16 cellular contexts compared by ENCODE assay signal in genomic region chr10:63145782-63146181, GRCh38. TPM values are rescaled to one million over a fixed set of nuclear protein-coding genes. Genes with fewer than 3 reads are reported as not detected.
DNase-seq lines count a peak whose midpoint lies in the region; ATAC-seq, FAIRE-seq and TF ChIP-seq lines count a peak whose summit lies in the region.
"Had no signal": no experiment of that assay in that cellular context is flagged by ENCODE, and none has a peak within 500 bp of the region (broad histone marks: within the 10 kb centered on the region; RNA-seq: fewer than 3 reads in every experiment).

No MANE protein-coding gene starts in this region.

- H3K4me3 ChIP-seq in pancreas (no peak overlapping the region), right lobe of liver (no peak overlapping the region)
- H3K4me3 ChIP-seq: A549, lower lobe of right lung, SK-N-MC had no signal

- CTCF ChIA-PET in activated CD8-positive, alpha-beta T cell treated with anti-CD3 and anti-CD28 coated beads for 36 hours (lab: Charles Lee): interaction anchor here (1.2 to 3.2 kb wide), 6 partner anchors 9 to 708 kb away, joined by 4 to 53 read pairs (median 8); no protein-coding TSS in a partner anchor
- CTCF ChIA-PET in activated CD8-positive, alpha-beta T cell treated with anti-CD3 and anti-CD28 coated beads, Interleukin-2, amount 10 ng/mL, durations not matched to agents 7 days and 5 days (lab: Charles Lee): interaction anchor here (1.3 to 5.9 kb wide), 4 partner anchors 12 to 62 kb away, joined by 4 to 71 read pairs (median 8); partner anchors contain the start of gene NRBF2

- intact Hi-C loops in activated CD8-positive, alpha-beta T cell treated with anti-CD3 and anti-CD28 coated beads for 36 hours (cut with micrococcal nuclease): no loop called here
- intact Hi-C loops in pancreas (cut with DNase I): no loop called here
- intact Hi-C loops in right lobe of liver (cut with DNase I): no loop called here

- H3K27me3 ChIP-seq in pancreas: no peaks in the 10 kb centered on the region
- no peaks in the 10 kb centered on the region for H3K27me3 ChIP-seq in right lobe of liver

- peak; percentile 61 for ATAC-seq in activated CD8-positive, alpha-beta T cell treated with anti-CD3 and anti-CD28 coated beads for 36 hours
- no peak for ATAC-seq in activated CD8-positive, alpha-beta T cell treated with anti-CD3 and anti-CD28 coated beads, Interleukin-2, amount 10 ng/mL, durations not matched to agents 7 days and 5 days
- ATAC-seq in HG02678 (IDR thresholded peaks at IDR 0.05; ENCODE audit: unreplicated experiment) (peak; percentile 58), pancreas (no peak), right lobe of liver (no peak)
- ATAC-seq in activated T-helper 17 cell treated with anti-CD3 and anti-CD28 coated beads, Interleukin-2, amount 50 U/mL, for 72 hours (replicated peaks): peak; percentile 65
- ATAC-seq: A549 had no signal

- H3K9me3 ChIP-seq in pancreas (no peaks in the 10 kb centered on the region), right lobe of liver (no peaks in the 10 kb centered on the region)
- H3K9me3 ChIP-seq: A549, lower lobe of right lung had no signal

- no peak for FAIRE-seq in D721Med (lab: Jason Lieb, UNC)
- no peak for FAIRE-seq in pancreas (lab: Jason Lieb, UNC)
- FAIRE-seq: A549 had no signal

- no peak for TF ChIP-seq CTCF in activated CD8-positive, alpha-beta T cell treated with anti-CD3 and anti-CD28 coated beads for 36 hours (IDR thresholded peaks at IDR 0.05)
- TF ChIP-seq CTCF in D721Med (IDR thresholded peaks at IDR 0.05; ENCODE audit: insufficient read depth, missing control alignments) (no peak), pancreas (IDR thresholded peaks at IDR 0.05) (no peak), right lobe of liver (IDR thresholded peaks at IDR 0.05) (no peak)

- no peak for TF ChIP-seq POLR2A in right lobe of liver (IDR thresholded peaks at IDR 0.05)

- H3K36me3 ChIP-seq in pancreas: peaks cover 0 to 15% (median 0%) of the 10 kb centered on the region in 3 donors
- H3K36me3 ChIP-seq in right lobe of liver: no peaks in the 10 kb centered on the region
- H3K36me3 ChIP-seq: WERI-Rb-1 had no signal

- H3K4me1 Mint-ChIP-seq in activated CD8-positive, alpha-beta T cell treated with anti-CD3 and anti-CD28 coated beads for 36 hours (ENCODE audit: low read depth): peaks cover 38% of the 10 kb centered on the region
- peaks cover 25% of the 10 kb centered on the region for H3K4me1 Mint-ChIP-seq in activated CD8-positive, alpha-beta T cell treated with anti-CD3 and anti-CD28 coated beads, Interleukin-2, amount 10 ng/mL, durations not matched to agents 7 days and 5 days (ENCODE audit: low read depth)
- H3K4me1 Mint-ChIP-seq in activated T-helper 17 cell treated with anti-CD3 and anti-CD28 coated beads, Interleukin-2, amount 50 U/mL, for 72 hours: peaks cover 11% of the 10 kb centered on the region

- no peak overlapping the region for H3K4me3 Mint-ChIP-seq in activated CD8-positive, alpha-beta T cell treated with anti-CD3 and anti-CD28 coated beads for 36 hours
- no peak overlapping the region for H3K4me3 Mint-ChIP-seq in activated CD8-positive, alpha-beta T cell treated with anti-CD3 and anti-CD28 coated beads, Interleukin-2, amount 10 ng/mL, durations not matched to agents 7 days and 5 days
- no peak overlapping the region for H3K4me3 Mint-ChIP-seq in activated T-helper 17 cell treated with anti-CD3 and anti-CD28 coated beads, Interleukin-2, amount 50 U/mL, for 72 hours
- H3K4me3 Mint-ChIP-seq: activated T-helper 1 cell treated with anti-CD3 and anti-CD28 coated beads, Interleukin-12 subunit alpha, Interleukin-12 subunit beta, Interleukin-2, Interleukin-4 antibody, amounts not matched to agents 30 ng/mL and 10 ng/mL and 1 ng/mL, durations not matched to agents 14 hours and 24 hours and 36 hours had no signal

- H3K4me1 ChIP-seq in pancreas (peaks cover 0 to 4% (median 0%) of the 10 kb centered on the region in 3 donors), right lobe of liver (no peaks in the 10 kb centered on the region)
- H3K4me1 ChIP-seq: A549 had no signal

- H3K9me3 Mint-ChIP-seq in activated CD8-positive, alpha-beta T cell treated with anti-CD3 and anti-CD28 coated beads for 36 hours: no peaks in the 10 kb centered on the region
- H3K9me3 Mint-ChIP-seq in activated CD8-positive, alpha-beta T cell treated with anti-CD3 and anti-CD28 coated beads, Interleukin-2, amount 10 ng/mL, durations not matched to agents 7 days and 5 days (ENCODE audit: insufficient read depth): no peaks in the 10 kb centered on the region
- H3K9me3 Mint-ChIP-seq in activated T-helper 17 cell treated with anti-CD3 and anti-CD28 coated beads, Interleukin-2, amount 50 U/mL, for 72 hours: no peaks in the 10 kb centered on the region
- H3K9me3 Mint-ChIP-seq: activated T-helper 1 cell treated with anti-CD3 and anti-CD28 coated beads, Interleukin-12 subunit alpha, Interleukin-12 subunit beta, Interleukin-2, Interleukin-4 antibody, amounts not matched to agents 30 ng/mL and 10 ng/mL and 1 ng/mL, durations not matched to agents 14 hours and 24 hours and 36 hours had no signal

- no peak overlapping the region for H3K27ac ChIP-seq in pancreas
- no peak overlapping the region for H3K27ac ChIP-seq in right lobe of liver
- H3K27ac ChIP-seq: A549, lower lobe of right lung, SK-N-MC, WERI-Rb-1 had no signal

- POLR2A ChIA-PET in activated CD8-positive, alpha-beta T cell treated with anti-CD3 and anti-CD28 coated beads for 36 hours (lab: Charles Lee): interaction anchor here (1.3 to 1.9 kb wide), 2 partner anchors 11 kb away, joined by 4 to 6 read pairs; no protein-coding TSS in a partner anchor
- POLR2A ChIA-PET in activated CD8-positive, alpha-beta T cell treated with anti-CD3 and anti-CD28 coated beads, Interleukin-2, amount 10 ng/mL, durations not matched to agents 7 days and 5 days (lab: Charles Lee): interaction anchor here (0.7 to 2.6 kb wide), 5 partner anchors 11 to 111 kb away, joined by 3 to 7 read pairs (median 3); partner anchors contain the start of gene NRBF2

- peak overlapping the region; percentile 15 for H3K27ac Mint-ChIP-seq in activated CD8-positive, alpha-beta T cell treated with anti-CD3 and anti-CD28 coated beads for 36 hours
- H3K27ac Mint-ChIP-seq in activated CD8-positive, alpha-beta T cell treated with anti-CD3 and anti-CD28 coated beads, Interleukin-2, amount 10 ng/mL, durations not matched to agents 7 days and 5 days: no peak overlapping the region
- H3K27ac Mint-ChIP-seq in activated T-helper 17 cell treated with anti-CD3 and anti-CD28 coated beads, Interleukin-2, amount 50 U/mL, for 72 hours: peak overlapping the region; percentile 48
- H3K27ac Mint-ChIP-seq: activated T-helper 1 cell treated with anti-CD3 and anti-CD28 coated beads, Interleukin-12 subunit alpha, Interleukin-12 subunit beta, Interleukin-2, Interleukin-4 antibody, amounts not matched to agents 30 ng/mL and 10 ng/mL and 1 ng/mL, durations not matched to agents 14 hours and 24 hours and 36 hours had no signal

- H3K36me3 Mint-ChIP-seq in activated CD8-positive, alpha-beta T cell treated with anti-CD3 and anti-CD28 coated beads for 36 hours (ENCODE audit: low read depth): peaks cover 27% of the 10 kb centered on the region
- H3K36me3 Mint-ChIP-seq in activated CD8-positive, alpha-beta T cell treated with anti-CD3 and anti-CD28 coated beads, Interleukin-2, amount 10 ng/mL, durations not matched to agents 7 days and 5 days (ENCODE audit: low read depth): peaks cover 33% of the 10 kb centered on the region
- peaks cover 65% of the 10 kb centered on the region for H3K36me3 Mint-ChIP-seq in activated T-helper 17 cell treated with anti-CD3 and anti-CD28 coated beads, Interleukin-2, amount 50 U/mL, for 72 hours (ENCODE audit: low read depth)

- H3K27me3 Mint-ChIP-seq in activated CD8-positive, alpha-beta T cell treated with anti-CD3 and anti-CD28 coated beads for 36 hours: no peaks in the 10 kb centered on the region
- no peaks in the 10 kb centered on the region for H3K27me3 Mint-ChIP-seq in activated CD8-positive, alpha-beta T cell treated with anti-CD3 and anti-CD28 coated beads, Interleukin-2, amount 10 ng/mL, durations not matched to agents 7 days and 5 days (ENCODE audit: low read depth)
- no peaks in the 10 kb centered on the region for H3K27me3 Mint-ChIP-seq in activated T-helper 17 cell treated with anti-CD3 and anti-CD28 coated beads, Interleukin-2, amount 50 U/mL, for 72 hours

- no peak for DNase-seq in activated CD8-positive, alpha-beta T cell treated with anti-CD3 and anti-CD28 coated beads for 36 hours
- DNase-seq in activated CD8-positive, alpha-beta T cell treated with anti-CD3 and anti-CD28 coated beads, Interleukin-2, amount 10 ng/mL, durations not matched to agents 7 days and 5 days: no peak
- peak; percentile 23 for DNase-seq in renal cortical epithelial cell (ENCODE audit: low read depth)
- no peak for DNase-seq in D721Med (ENCODE audit: insufficient read length, low spot score)
- no peak for DNase-seq in pancreas
- no peak for DNase-seq in right lobe of liver
- DNase-seq: hippocampal formation; lower lobe of right lung; nucleus accumbens; stimulated activated CD8-positive, alpha-beta memory T cell treated with anti-CD3 and anti-CD28 coated beads, Interleukin-4, amount 100 ng/mL, for 48 hours; WERI-Rb-1 had no signal

RNA-seq across cellular contexts. Expression of gene NRBF2, which starts 12.7 kb away (rescaled TPM):
- 10 to 100 TPM; 23.1 to 24.1 TPM for total RNA-seq in activated CD8-positive, alpha-beta T cell treated with anti-CD3 and anti-CD28 coated beads for 36 hours
- total RNA-seq in activated CD8-positive, alpha-beta T cell treated with anti-CD3 and anti-CD28 coated beads, Interleukin-2, amount 10 ng/mL, durations not matched to agents 7 days and 5 days: 10 to 100 TPM; 21.8 to 22.6 TPM
- total RNA-seq in activated T-helper 17 cell treated with anti-CD3 and anti-CD28 coated beads, Interleukin-2, amount 50 U/mL, for 72 hours: 10 to 100 TPM; 21.5 to 22.4 TPM
- total RNA-seq in renal cortical epithelial cell: 33.9 and 41.5 TPM in 2 replicates
- 10 to 100 TPM in 2 of 6 donors, 1 to 10 TPM in 4; 5.0 to 10.2 (median 6.3) TPM for total RNA-seq in pancreas
- 1 to 10 TPM; 2.1 to 5.6 TPM for polyA plus RNA-seq in pancreas
- 10 to 100 TPM; 15.9 to 32.3 (median 22.8) TPM for total RNA-seq in right lobe of liver

Comparison
In these comparisons a context has a peak if more than half of its experiments do, and no peak if none do; other contexts are left out.
1. ATAC-seq: peak in activated CD8-positive, alpha-beta T cell treated with anti-CD3 and anti-CD28 coated beads for 36 hours (single experiment), HG02678 (single experiment) and activated T-helper 17 cell treated with anti-CD3 and anti-CD28 coated beads, Interleukin-2, amount 50 U/mL, for 72 hours (single experiment); none in activated CD8-positive, alpha-beta T cell treated with anti-CD3 and anti-CD28 coated beads, Interleukin-2, amount 10 ng/mL, durations not matched to agents 7 days and 5 days (single experiment), pancreas (0 of 4) and right lobe of liver (0 of 4).